ENCODE assay signal across 1 cellular context in the genomic region with DNA sequence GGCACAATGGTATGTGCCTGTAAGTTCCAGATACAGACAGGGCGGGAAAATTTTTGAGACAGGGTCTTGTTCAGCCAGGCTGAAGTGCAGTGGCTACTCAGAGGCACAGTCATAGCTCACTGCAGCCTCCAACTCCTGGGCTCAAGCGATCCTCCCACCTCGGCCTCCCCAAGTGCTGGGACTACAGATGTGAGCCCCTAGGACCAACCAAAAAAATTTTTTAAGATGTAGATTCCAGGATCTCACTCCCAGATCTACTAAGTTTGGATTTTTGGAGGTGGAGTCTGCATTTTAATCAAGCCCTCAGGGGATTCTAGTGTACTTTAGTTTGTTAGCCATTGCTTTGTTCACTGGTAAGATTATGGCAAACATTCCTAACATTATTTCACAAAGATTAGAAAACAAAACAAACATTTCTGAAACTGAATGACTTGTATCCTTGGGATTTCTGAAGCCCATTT.
TF ChIP-seq lines count a peak whose summit lies in the region.

No MANE protein-coding gene starts in this region.

TF ChIP-seq in IMR-90, 13 proteins besides CTCF, POLR2A, EP300 and RAD21:
- no peak for TF ChIP-seq FOS (IDR thresholded peaks at IDR 0.05; ENCODE audit: low read depth, low read length)
- TF ChIP-seq, protein P1, sequence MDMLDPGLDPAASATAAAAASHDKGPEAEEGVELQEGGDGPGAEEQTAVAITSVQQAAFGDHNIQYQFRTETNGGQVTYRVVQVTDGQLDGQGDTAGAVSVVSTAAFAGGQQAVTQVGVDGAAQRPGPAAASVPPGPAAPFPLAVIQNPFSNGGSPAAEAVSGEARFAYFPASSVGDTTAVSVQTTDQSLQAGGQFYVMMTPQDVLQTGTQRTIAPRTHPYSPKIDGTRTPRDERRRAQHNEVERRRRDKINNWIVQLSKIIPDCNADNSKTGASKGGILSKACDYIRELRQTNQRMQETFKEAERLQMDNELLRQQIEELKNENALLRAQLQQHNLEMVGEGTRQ (IDR thresholded peaks at IDR 0.05; ENCODE audit: low read depth, low read length) = no peak
- TF ChIP-seq, protein P2, sequence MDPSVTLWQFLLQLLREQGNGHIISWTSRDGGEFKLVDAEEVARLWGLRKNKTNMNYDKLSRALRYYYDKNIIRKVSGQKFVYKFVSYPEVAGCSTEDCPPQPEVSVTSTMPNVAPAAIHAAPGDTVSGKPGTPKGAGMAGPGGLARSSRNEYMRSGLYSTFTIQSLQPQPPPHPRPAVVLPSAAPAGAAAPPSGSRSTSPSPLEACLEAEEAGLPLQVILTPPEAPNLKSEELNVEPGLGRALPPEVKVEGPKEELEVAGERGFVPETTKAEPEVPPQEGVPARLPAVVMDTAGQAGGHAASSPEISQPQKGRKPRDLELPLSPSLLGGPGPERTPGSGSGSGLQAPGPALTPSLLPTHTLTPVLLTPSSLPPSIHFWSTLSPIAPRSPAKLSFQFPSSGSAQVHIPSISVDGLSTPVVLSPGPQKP (IDR thresholded peaks at IDR 0.05; ENCODE audit: borderline replicate concordance, low read depth, low read length) = no peak
- TF ChIP-seq CHD1 (IDR thresholded peaks at IDR 0.05; ENCODE audit: low read depth, low read length) = no peak
- TF ChIP-seq MAFK (IDR thresholded peaks at IDR 0.05; ENCODE audit: low read depth, low read length) = no peak
